Comparison of ENCODE assay signal across 10 cellular contexts in the genomic region with DNA sequence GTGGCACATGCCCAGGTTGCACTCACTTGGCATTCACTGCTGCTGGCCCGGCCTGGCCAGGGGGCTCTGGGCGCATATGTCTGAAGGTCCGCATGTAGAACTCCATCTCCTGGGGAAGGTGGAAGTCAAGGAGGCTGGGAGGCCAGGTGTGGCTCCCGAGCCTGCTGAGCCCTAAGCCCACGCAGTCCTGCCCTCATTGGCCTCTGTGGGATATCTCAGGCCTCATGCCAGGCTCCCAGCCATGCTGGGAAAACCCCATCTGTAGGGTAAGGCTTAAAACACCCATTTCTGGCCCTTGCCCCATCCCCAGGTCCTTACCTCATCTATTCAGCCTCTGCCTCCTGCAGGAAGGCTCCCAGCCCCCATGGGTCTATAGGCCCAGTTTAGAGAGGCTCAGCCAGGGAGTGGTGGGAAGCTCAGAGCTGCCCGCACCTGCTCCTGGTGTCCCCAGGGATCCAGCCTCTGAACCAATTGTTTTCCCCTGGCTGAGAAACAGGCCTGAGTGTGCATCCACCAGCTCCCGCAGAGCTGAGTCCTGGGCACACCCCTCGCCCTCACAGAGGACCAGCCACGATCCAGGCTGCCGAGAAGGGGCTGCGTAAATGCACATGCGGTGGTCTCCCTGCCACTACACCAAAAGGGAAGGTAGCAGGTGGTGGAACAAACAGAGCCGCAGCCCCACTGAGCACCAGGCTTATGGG. TPM values are rescaled to one million over a fixed set of nuclear protein-coding genes. Genes with fewer than 3 reads are reported as not detected.
DNase-seq lines count a peak whose midpoint lies in the region; ATAC-seq, FAIRE-seq and TF ChIP-seq lines count a peak whose summit lies in the region.
"Had no signal": no experiment of that assay in that cellular context is flagged by ENCODE, and none has a peak within 500 bp of the region (broad histone marks: within the 10 kb centered on the region; RNA-seq: fewer than 3 reads in every experiment).

No MANE protein-coding gene starts in this region.

- H3K4me3 ChIP-seq in GM23338: peak overlapping the region; percentile 53
- peak overlapping the region in 1 of 4 donors; percentile 15 for H3K4me3 ChIP-seq in sigmoid colon
- no peak overlapping the region for H3K4me3 ChIP-seq in ascending aorta

- TF ChIP-seq CTCF in GM23338 (conservative IDR thresholded peaks at IDR 0.05; ENCODE audit: low read depth in 2 of 2): no peak
- TF ChIP-seq CTCF in sigmoid colon (IDR thresholded peaks at IDR 0.05): no peak
- no peak for TF ChIP-seq CTCF in ascending aorta (IDR thresholded peaks at IDR 0.05)

- no peaks in the 10 kb centered on the region for H4K20me1 ChIP-seq in GM23338 (replicated peaks; ENCODE audit: insufficient read depth)

- 43 to 77% methylated on average over 13 of the region's 13 CpGs for WGBS in sigmoid colon, 2 donors

- DNase-seq in GM23338 (ENCODE audit: low spot score) (no peak), NCI-H345 treated with DMSO at 0.1 percent for 48 hours (lab: John Stamatoyannopoulos, UW; ENCODE audit: unreplicated experiment) (peak; percentile 90), epidermal melanocyte (ENCODE audit: insufficient read length, low spot score) (peak; percentile 3), sigmoid colon (peak; percentile 61), amygdala (lab: John Stamatoyannopoulos, UW) (no peak), ascending aorta (ENCODE audit: low spot score in 2 of 2) (no peak), frontal cortex (ENCODE audit: low spot score in 2 of 2) (no peak), NOMO-1 (lab: John Stamatoyannopoulos, UW; ENCODE audit: unreplicated experiment in 2 of 2) (no peak)
- DNase-seq: stimulated activated naive CD8-positive, alpha-beta T cell treated with anti-CD3 and anti-CD28 coated beads, Interleukin-15, Interleukin-2, amounts not matched to agents 100 U/mL and 50 U/mL, for 24 hours had no signal

- H3K79me2 ChIP-seq in GM23338 (replicated peaks; ENCODE audit: insufficient read depth): no peaks in the 10 kb centered on the region

- peak overlapping the region; percentile 69; the same call in 1 of the 2 replicates for H2AFZ ChIP-seq in GM23338

- H3K9me3 ChIP-seq in sigmoid colon (no peaks in the 10 kb centered on the region), ascending aorta (no peaks in the 10 kb centered on the region)

- 0 out of 2 replicates have a peak, but pooled peaks cover 10% of the 10 kb centered on the region for H3F3A ChIP-seq in GM23338 (replicated peaks; ENCODE audit: low read depth)

- H3K4me3 Mint-ChIP-seq in GM23338: peak overlapping the region; percentile 14; the same call in 1 of the 3 replicates

- peaks cover 34% of the 10 kb centered on the region for H3K4me1 ChIP-seq in GM23338 (ENCODE audit: insufficient read depth)
- H3K4me1 ChIP-seq in sigmoid colon: peaks cover 0 to 82% (median 66%) of the 10 kb centered on the region in 4 donors
- H3K4me1 ChIP-seq in ascending aorta: peaks cover 15 to 31% of the 10 kb centered on the region in 2 donors

- H3K36me3 ChIP-seq in GM23338 (ENCODE audit: insufficient read depth) (no peaks in the 10 kb centered on the region), sigmoid colon (no peaks in the 10 kb centered on the region), ascending aorta (no peaks in the 10 kb centered on the region)

- H3K9me3 Mint-ChIP-seq in GM23338: no peaks in the 10 kb centered on the region
- H3K9me3 Mint-ChIP-seq: naive B cell had no signal

- H3K27ac ChIP-seq in GM23338 (ENCODE audit: low read depth) (no peak overlapping the region), sigmoid colon (peak overlapping the region in 3 of 4 donors; percentile 42 to 70 (median 57)), ascending aorta (no peak overlapping the region)

- no peaks in the 10 kb centered on the region for H3K36me3 Mint-ChIP-seq in GM23338 (ENCODE audit: low read depth)
- H3K36me3 Mint-ChIP-seq: naive B cell had no signal

- peak overlapping the region; percentile 83 for H3K4me2 ChIP-seq in GM23338

- intact Hi-C loops in sigmoid colon (cut with DNase I): loop anchor here (5.0 kb wide), 2 partner anchors 118 to 148 kb away; partner anchors contain the start of genes FHOD1, PLEKHG4 and SLC9A5
- intact Hi-C loops in ascending aorta (cut with DNase I): loop anchor here (10.0 kb wide), 1 partner anchor 111 kb away; no protein-coding TSS in a partner anchor

- H3K4me1 Mint-ChIP-seq in GM23338: peaks cover 21% of the 10 kb centered on the region

- no peak for TF ChIP-seq EP300 in sigmoid colon (IDR thresholded peaks at IDR 0.05)

- no peak for TF ChIP-seq POLR2A in sigmoid colon (IDR thresholded peaks at IDR 0.05)

- H3K27me3 ChIP-seq in GM23338 (ENCODE audit: insufficient read depth): peaks cover 45% of the 10 kb centered on the region
- peaks cover 0 to 63% (median 26%) of the 10 kb centered on the region in 3 donors for H3K27me3 ChIP-seq in sigmoid colon
- peaks cover 15% of the 10 kb centered on the region for H3K27me3 ChIP-seq in ascending aorta

- H3K9me2 ChIP-seq in GM23338 (ENCODE audit: insufficient read depth): no peaks in the 10 kb centered on the region

- peaks cover 57% of the 10 kb centered on the region for H3K27me3 Mint-ChIP-seq in GM23338 (ENCODE audit: insufficient read depth, low read depth, poor library complexity)

- ATAC-seq in GM23338: peak; percentile 1
- ATAC-seq: stimulated activated naive CD8-positive, alpha-beta T cell treated with anti-CD3 and anti-CD28 coated beads, Interleukin-15, Interleukin-2, amounts not matched to agents 100 U/mL and 50 U/mL, for 24 hours had no signal

- no peak for FAIRE-seq in frontal cortex (lab: Jason Lieb, UNC)

- H3K27ac Mint-ChIP-seq in GM23338: no peak overlapping the region

TF ChIP-seq in GM23338, 12 proteins besides CTCF, POLR2A, EP300 and RAD21:
- TF ChIP-seq EZH2 (IDR thresholded peaks at IDR 0.05; ENCODE audit: low read depth, unreplicated experiment) (peak; percentile 13), STAT1 (IDR thresholded peaks at IDR 0.05; ENCODE audit: unreplicated experiment) (no peak)

RNA-seq across cellular contexts. Expression of gene TPPP3, which starts 2.3 kb away (rescaled TPM):
- 0.28 TPM in 1 of 2 replicates, not detected in the other for total RNA-seq in GM23338 (2014; rRNA removed; shearing (Covaris generic))
- polyA plus RNA-seq in GM23338 (2016; fragmentation: Nextera tagmentation; extraction: Ambion mirVana) (0.26 and 1.3 TPM in 2 replicates), sigmoid colon (10 to 100 TPM in 1 of 3 donors, 1 to 10 TPM in 2; 2.4 to 13.6 (median 8.6) TPM)
- total RNA-seq in sigmoid colon (10 to 100 TPM in 3 of 4 donors, 1 to 10 TPM in 1; 8.1 to 27.4 (median 16.9) TPM), ascending aorta (2.8 TPM), frontal cortex (2.0 TPM)

RNA-seq across cellular contexts. Expression of gene ZDHHC1, which starts 20.7 kb away (rescaled TPM):
- total RNA-seq in GM23338 (2014; rRNA removed; shearing (Covaris generic)): 2.3 and 2.7 TPM in 2 replicates
- polyA plus RNA-seq in GM23338 (2016; fragmentation: Nextera tagmentation; extraction: Ambion mirVana) (1.4 and 1.6 TPM in 2 replicates), sigmoid colon (1 to 10 TPM; 4.2 to 6.6 (median 4.4) TPM)
- total RNA-seq in sigmoid colon (10 to 100 TPM; 12.7 to 18.3 (median 16.1) TPM), ascending aorta (82.7 TPM), frontal cortex (1.2 TPM)

RNA-seq across cellular contexts. Expression of gene HSD11B2, which starts 35.3 kb away (rescaled TPM):
- total RNA-seq in GM23338 (2014; rRNA removed; shearing (Covaris generic)): 23.0 and 25.1 TPM in 2 replicates
- 14.8 and 16.6 TPM in 2 replicates for polyA plus RNA-seq in GM23338 (2016; fragmentation: Nextera tagmentation; extraction: Ambion mirVana)
- 1 to 10 TPM in 2 of 4 donors, under 1 TPM in 1, not detected in 1; 0.14 to 3.9 (median 1.4) TPM for total RNA-seq in sigmoid colon
- polyA plus RNA-seq in sigmoid colon: 100 to 1,000 TPM in 1 of 3 donors, 10 to 100 TPM in 2; 88.3 to 353 (median 90.4) TPM
- 2.4 TPM for total RNA-seq in ascending aorta
- 0.41 TPM for total RNA-seq in frontal cortex

Comparison
In these comparisons a context has a peak if more than half of its experiments do, and no peak if none do; other contexts are left out.
1. DNase-seq: peak in NCI-H345 treated with DMSO at 0.1 percent for 48 hours (single experiment), epidermal melanocyte (single experiment) and sigmoid colon (single experiment); none in GM23338 (single experiment), amygdala (0 of 56), ascending aorta (0 of 2), frontal cortex (0 of 2) and NOMO-1 (0 of 2).
2. H3K27ac ChIP-seq: peak in sigmoid colon (3 of 4); none in GM23338 (single experiment) and ascending aorta (0 of 2).